1 cellular context compared by ENCODE assay signal in genomic region chr1:236502972-236503639, GRCh38.
A peak's percentile ranks its signal among the peaks of the same experiment; 100 is the strongest.
TF ChIP-seq lines count a peak whose summit lies in the region.

No MANE protein-coding gene starts in this region.

TF ChIP-seq in K562, 482 proteins besides CTCF, POLR2A, EP300 and RAD21 (continued from another document and continues in another):
- TF ChIP-seq MCM7 (IDR thresholded peaks at IDR 0.05) (no peak), ZNF696 (CRISPR knock-in tag; conservative IDR thresholded peaks at IDR 0.05) (no peak), ZNF583 (CRISPR knock-in tag; IDR thresholded peaks at IDR 0.05) (peak; percentile 81), ZSCAN29 (IDR thresholded peaks at IDR 0.05) (no peak), GATA2 (CRISPR knock-in tag; IDR thresholded peaks at IDR 0.05) (no peak), CCAR2 (IDR thresholded peaks at IDR 0.05; ENCODE audit: low read depth, low read length) (no peak), JUN (IDR thresholded peaks at IDR 0.05; ENCODE audit: borderline replicate concordance, low read depth, low read length) (no peak), JUN (CRISPR knock-in tag; IDR thresholded peaks at IDR 0.05; ENCODE audit: borderline replicate concordance) (no peak), ZNF133 (CRISPR knock-in tag; IDR thresholded peaks at IDR 0.05) (no peak), THAP12 (CRISPR knock-in tag; IDR thresholded peaks at IDR 0.05) (peak; percentile 60; the same call in 1 of the 2 replicates), USF2 (CRISPR knock-in tag; IDR thresholded peaks at IDR 0.05) (no peak), ZBTB11 (CRISPR knock-in tag; IDR thresholded peaks at IDR 0.05) (peak in 1 of 3 experiments; percentile 81; a peak in 2 of 6 replicates), AFF4 (CRISPR knock-in tag; IDR thresholded peaks at IDR 0.05) (no peak), LCOR (CRISPR knock-in tag; IDR thresholded peaks at IDR 0.05) (no peak), POLR2B (IDR thresholded peaks at IDR 0.05; ENCODE audit: low read depth, partially characterized antibody) (no peak), E2F3 (CRISPR knock-in tag; IDR thresholded peaks at IDR 0.05) (no peak; the same call in 1 of the 2 replicates), RFX1 (IDR thresholded peaks at IDR 0.05) (no peak), RERE (CRISPR knock-in tag; IDR thresholded peaks at IDR 0.05; ENCODE audit: borderline replicate concordance) (no peak), ZNF507 (tag; conservative IDR thresholded peaks at IDR 0.05) (no peak), ZNF217 (CRISPR knock-in tag; IDR thresholded peaks at IDR 0.05) (no peak), LEF1 (IDR thresholded peaks at IDR 0.05) (no peak), ZNF143 (CRISPR knock-in tag; IDR thresholded peaks at IDR 0.05) (no peak), ZFP1 (CRISPR knock-in tag; IDR thresholded peaks at IDR 0.05) (no peak), ZNF253 (CRISPR knock-in tag; conservative IDR thresholded peaks at IDR 0.05) (no peak), ZNF444 (CRISPR knock-in tag; IDR thresholded peaks at IDR 0.05) (0 out of 2 replicates have a peak, but pooled peaks have one; percentile 24), CBX3 (IDR thresholded peaks at IDR 0.05; ENCODE audit: borderline replicate concordance in 1 of 2, low read length in 2 of 2) (no peak; a peak in 1 of 3 replicates), HIVEP1 (CRISPR knock-in tag; IDR thresholded peaks at IDR 0.05) (no peak), IRF1 (CRISPR knock-in tag; IDR thresholded peaks at IDR 0.05; ENCODE audit: borderline replicate concordance) (no peak), KLF13 (tag; IDR thresholded peaks at IDR 0.05; ENCODE audit: borderline replicate concordance, low read depth) (no peak), CUX1 (CRISPR knock-in tag; IDR thresholded peaks at IDR 0.05) (peak; percentile 79; the same call in 1 of the 2 replicates), CEBPG (CRISPR knock-in tag; IDR thresholded peaks at IDR 0.05) (no peak), CEBPG (tag; conservative IDR thresholded peaks at IDR 0.05 in 1 of 2, IDR thresholded peaks at IDR 0.05 in 1 of 2) (no peak), E2F8 (IDR thresholded peaks at IDR 0.05; ENCODE audit: low read depth, partially characterized antibody) (no peak)
